Comparison of ENCODE assay signal across 23 cellular contexts in the genomic region with DNA sequence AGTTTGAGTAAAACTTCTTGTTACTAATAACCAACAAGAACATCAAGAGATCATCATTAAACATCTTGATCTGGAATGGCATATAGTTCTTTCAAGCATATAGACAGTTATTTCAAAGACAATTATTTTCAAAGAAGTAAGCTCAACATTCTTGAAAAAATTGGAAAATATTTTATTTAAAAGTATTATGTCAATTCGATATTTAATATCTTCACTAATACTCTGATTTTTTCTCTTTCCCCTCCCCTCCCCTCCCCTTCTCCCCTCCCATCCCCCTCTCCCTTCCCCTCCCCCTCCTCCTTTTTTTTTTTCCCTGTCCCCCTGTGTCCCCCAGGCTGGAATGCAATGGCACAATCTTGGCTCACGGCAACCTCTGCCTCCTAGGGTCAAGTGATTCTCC.
DNase-seq lines count a peak whose midpoint lies in the region; ATAC-seq, FAIRE-seq and TF ChIP-seq lines count a peak whose summit lies in the region.
"Had no signal": no experiment of that assay in that cellular context is flagged by ENCODE, and none has a peak within 500 bp of the region (broad histone marks: within the 10 kb centered on the region; RNA-seq: fewer than 3 reads in every experiment).

No MANE protein-coding gene starts in this region.

- no peak overlapping the region for H2BK20ac ChIP-seq in IMR-90 (ENCODE audit: low read depth, low read length)

- no peak overlapping the region for H3K4me2 ChIP-seq in IMR-90 (ENCODE audit: low read depth, low read length)
- H3K4me2 ChIP-seq: A549 had no signal

- no peak for TF ChIP-seq EP300 in upper lobe of left lung (IDR thresholded peaks at IDR 0.05)

- no peak overlapping the region for H3K18ac ChIP-seq in IMR-90 (ENCODE audit: low read depth, low read length)

- H3K27ac Mint-ChIP-seq in endothelial cell (ENCODE audit: unreplicated experiment): peak overlapping the region; percentile 52
- H3K27ac Mint-ChIP-seq: CD4-positive, alpha-beta memory T cell had no signal

- no peak overlapping the region for H2BK15ac ChIP-seq in IMR-90 (ENCODE audit: low read depth, low read length)

- H3K14ac ChIP-seq in IMR-90 (replicated peaks; ENCODE audit: low read depth, low read length): no peak overlapping the region

- peaks cover 10% of the 10 kb centered on the region for H3K9me1 ChIP-seq in IMR-90 (ENCODE audit: insufficient read depth, low read length)

- CTCF ChIA-PET in IMR-90 (lab: Yijun Ruan, JAX): no interaction called here

- no TSS peak for BruUV-seq in IMR-90 (replicated peaks; lab: Mats Ljungman, UMichigan)

- DNase-seq in IMR-90: no peak
- no peak for DNase-seq in endothelial cell (ENCODE audit: low spot score)
- no peak for DNase-seq in kidney
- no peak for DNase-seq in upper lobe of left lung
- DNase-seq in AG08396 (ENCODE audit: low spot score): no peak
- no peak for DNase-seq in NCI-H69 (lab: John Stamatoyannopoulos, UW)
- no peak for DNase-seq in KBM-7
- DNase-seq: 8988T; ACHN; C1 segment of cervical spinal cord; Calu3; CD4-positive, alpha-beta memory T cell; COR-L47; DMS53; DMS79 treated with DMSO at 0.1 percent for 48 hours; GF-D8; GM23248; H7; HCEC 1CT had no signal

- peaks cover 69% of the 10 kb centered on the region for H3K4me1 Mint-ChIP-seq in endothelial cell (ENCODE audit: unreplicated experiment)

- no peak for TF ChIP-seq RAD21 in IMR-90 (IDR thresholded peaks at IDR 0.05; ENCODE audit: low read length)

- H2AK9ac ChIP-seq in IMR-90 (replicated peaks; ENCODE audit: low read depth, low read length, poor library complexity): no peak overlapping the region

- no peak overlapping the region for H2AFZ ChIP-seq in IMR-90 (replicated peaks; ENCODE audit: low read length, poor library complexity)
- H2AFZ ChIP-seq: GM23248 had no signal

- H4K5ac ChIP-seq in IMR-90 (ENCODE audit: low read depth, low read length): no peak overlapping the region

- H2BK5ac ChIP-seq in IMR-90 (ENCODE audit: low read depth, low read length, poor library complexity, severe bottlenecking): no peak overlapping the region

- WGBS in IMR-90 (ENCODE audit: extremely low coverage in 2 of 2, insufficient read length in 1 of 2), 2 experiments: no CpG with 5 or more reads among the region's 2 CpGs
- 83 to 89% methylated on average over 2 of the region's 2 CpGs for WGBS in upper lobe of left lung, 2 donors

- H4K20me1 ChIP-seq in IMR-90 (ENCODE audit: insufficient read depth, low read length): no peaks in the 10 kb centered on the region

- ATAC-seq in IMR-90 (ENCODE audit: low read depth) (no peak), upper lobe of left lung (ENCODE audit: low FRiP score in 2 of 2) (no peak)
- ATAC-seq: A549 had no signal

- peak; percentile 33 for FAIRE-seq in kidney (lab: Jason Lieb, UNC)
- FAIRE-seq: A549, GM12891, GM18507, H1 had no signal

- H3K9ac ChIP-seq in IMR-90 (ENCODE audit: low read depth, low read length) (no peak overlapping the region), kidney (ENCODE audit: low read length in 2 of 2) (no peak overlapping the region)
- H3K9ac ChIP-seq: GM23248 had no signal

- H2BK120ac ChIP-seq in IMR-90 (ENCODE audit: low read depth, low read length): no peak overlapping the region

- TF ChIP-seq CTCF in IMR-90 (conservative IDR thresholded peaks at IDR 0.05; ENCODE audit: low read depth, low read length) (no peak), endothelial cell (IDR thresholded peaks at IDR 0.05; ENCODE audit: unreplicated experiment) (no peak), kidney (IDR thresholded peaks at IDR 0.05; ENCODE audit: borderline replicate concordance, extremely low read depth, insufficient read depth) (no peak), upper lobe of left lung (IDR thresholded peaks at IDR 0.05) (no peak)

- H3K4me3 ChIP-seq in IMR-90 (ENCODE audit: insufficient read depth, low read depth, low read length) (no peak overlapping the region), kidney (ENCODE audit: low read length in 2 of 2) (no peak overlapping the region), upper lobe of left lung (no peak overlapping the region)
- H3K4me3 ChIP-seq: A549, GM23248 had no signal

- H3K27me3 ChIP-seq in IMR-90 (ENCODE audit: control insufficient read depth, insufficient read depth, low read length) (no peaks in the 10 kb centered on the region), upper lobe of left lung (no peaks in the 10 kb centered on the region)

- no peaks in the 10 kb centered on the region for H3K9me3 Mint-ChIP-seq in endothelial cell (ENCODE audit: unreplicated experiment)
- H3K9me3 Mint-ChIP-seq: CD4-positive, alpha-beta memory T cell had no signal

- no peak overlapping the region for H4K8ac ChIP-seq in IMR-90 (ENCODE audit: low read depth in 2 of 2, low read length in 2 of 2)

- no peaks in the 10 kb centered on the region for H3K9me3 ChIP-seq in IMR-90 (ENCODE audit: control insufficient read depth, insufficient read depth, low read length)
- H3K9me3 ChIP-seq in kidney (ENCODE audit: control insufficient read depth in 1 of 2, low read length in 2 of 2): no peaks in the 10 kb centered on the region
- H3K9me3 ChIP-seq in upper lobe of left lung: no peaks in the 10 kb centered on the region
- H3K9me3 ChIP-seq: A549 had no signal

- peaks cover 23% of the 10 kb centered on the region for H3K36me3 Mint-ChIP-seq in endothelial cell (ENCODE audit: low read depth, unreplicated experiment)
- H3K36me3 Mint-ChIP-seq: CD4-positive, alpha-beta memory T cell had no signal

- no peak overlapping the region for H4K91ac ChIP-seq in IMR-90 (ENCODE audit: insufficient read depth, low read depth, low read length)

- POLR2A ChIA-PET in IMR-90 (lab: Charles Lee; ENCODE audit: unreplicated experiment): no interaction called here

- no peak overlapping the region for H3K56ac ChIP-seq in IMR-90 (ENCODE audit: extremely low read depth, insufficient read depth, low read length)

- intact Hi-C loops in IMR-90 (cut with micrococcal nuclease) (no loop called here), kidney (cut with DNase I) (no loop called here)

- H3K4me1 ChIP-seq in IMR-90 (ENCODE audit: control insufficient read depth, insufficient read depth, low read length) (peaks cover 5% of the 10 kb centered on the region), kidney (ENCODE audit: control insufficient read depth in 1 of 2, insufficient read depth in 1 of 2, low read depth in 1 of 2, low read length in 2 of 2) (peaks cover 11 to 24% of the 10 kb centered on the region in 2 donors), upper lobe of left lung (peaks cover 27 to 52% (median 42%) of the 10 kb centered on the region in 4 donors)
- H3K4me1 ChIP-seq: A549 had no signal

- no peak overlapping the region for H3K4me3 Mint-ChIP-seq in endothelial cell (ENCODE audit: unreplicated experiment)
- H3K4me3 Mint-ChIP-seq: CD4-positive, alpha-beta memory T cell had no signal

- dilution Hi-C loops in IMR-90 (cut with HindIII; ENCODE audit: low sequenced_read_pairs, unreplicated experiment): no loop called here

- in situ Hi-C loops in IMR-90 (cut with MboI; ENCODE audit: low sequenced_read_pairs) (no loop called here), KBM-7 (cut with MboI; ENCODE audit: low pct_unique_long_range_greater_than_20kb, low sequenced_read_pairs) (no loop called here)

- 0 out of 2 replicates have a peak overlapping the region, but pooled peaks have one; percentile 23 for H2AK5ac ChIP-seq in IMR-90 (ENCODE audit: low read depth, low read length)

- TF ChIP-seq POLR2A in IMR-90 (IDR thresholded peaks at IDR 0.05; ENCODE audit: low read depth, low read length) (no peak), upper lobe of left lung (IDR thresholded peaks at IDR 0.05) (no peak)

- peaks cover 4 to 39% of the 10 kb centered on the region in 2 experiments; a peak in 2 of 4 replicates for H3K79me1 ChIP-seq in IMR-90 (ENCODE audit: low read depth in 1 of 2, low read length in 2 of 2)

- no peak overlapping the region for H3K4ac ChIP-seq in IMR-90 (ENCODE audit: low read depth, low read length)

- no peak overlapping the region for H3K23ac ChIP-seq in IMR-90 (ENCODE audit: low read depth, low read length)

- peaks cover 16% of the 10 kb centered on the region for H3K27me3 Mint-ChIP-seq in endothelial cell (ENCODE audit: unreplicated experiment)

- H3K36me3 ChIP-seq in IMR-90 (ENCODE audit: control insufficient read depth, insufficient read depth, low read length) (no peaks in the 10 kb centered on the region), kidney (ENCODE audit: control insufficient read depth in 1 of 2, insufficient read depth in 2 of 2, low read length in 2 of 2) (no peaks in the 10 kb centered on the region), upper lobe of left lung (no peaks in the 10 kb centered on the region)

- H3K27ac ChIP-seq in IMR-90 (ENCODE audit: insufficient read depth, low read length) (no peak overlapping the region), kidney (ENCODE audit: low read depth in 2 of 2, low read length in 2 of 2) (no peak overlapping the region), upper lobe of left lung (peak overlapping the region in 3 of 4 donors; percentile 51 to 88 (median 68))
- H3K27ac ChIP-seq: A549, GM23248 had no signal

TF ChIP-seq in IMR-90, 13 proteins besides CTCF, POLR2A, EP300 and RAD21 (continues in another document):
- TF ChIP-seq FOS (IDR thresholded peaks at IDR 0.05; ENCODE audit: low read depth, low read length) (no peak), BHLHE40 (IDR thresholded peaks at IDR 0.05; ENCODE audit: low read depth, low read length) (no peak), CHD1 (IDR thresholded peaks at IDR 0.05; ENCODE audit: low read depth, low read length) (no peak), NFE2L2 (IDR thresholded peaks at IDR 0.05; ENCODE audit: low read depth, low read length) (no peak), MAFK (IDR thresholded peaks at IDR 0.05; ENCODE audit: low read depth, low read length) (no peak), MXI1 (IDR thresholded peaks at IDR 0.05; ENCODE audit: borderline replicate concordance, low read depth, low read length) (no peak), ELK1 (IDR thresholded peaks at IDR 0.05; ENCODE audit: borderline replicate concordance, low read depth, low read length) (no peak), SMC3 (IDR thresholded peaks at IDR 0.05; ENCODE audit: low read depth, low read length) (no peak), MAZ (IDR thresholded peaks at IDR 0.05; ENCODE audit: borderline replicate concordance, low read depth, low read length) (no peak), RCOR1 (IDR thresholded peaks at IDR 0.05; ENCODE audit: insufficient replicate concordance, low read length) (no peak), CEBPB (IDR thresholded peaks at IDR 0.05; ENCODE audit: low read depth, low read length) (no peak), RFX5 (IDR thresholded peaks at IDR 0.05; ENCODE audit: low read depth, low read length) (no peak)

Comparison
In these comparisons a context has a peak if more than half of its experiments do, and no peak if none do; other contexts are left out.
1. H3K27ac ChIP-seq: peak in upper lobe of left lung (3 of 4); none in IMR-90 (single experiment) and kidney (0 of 2).